ENCODE assay signal across 24 cellular contexts in genomic region chr3:76438971-76439370, GRCh38.
DNase-seq lines count a peak whose midpoint lies in the region; ATAC-seq, FAIRE-seq and TF ChIP-seq lines count a peak whose summit lies in the region.
"Had no signal": no experiment of that assay in that cellular context is flagged by ENCODE, and none has a peak within 500 bp of the region (broad histone marks: within the 10 kb centered on the region; RNA-seq: fewer than 3 reads in every experiment).

No MANE protein-coding gene starts in this region.

- TF ChIP-seq POLR2A in thyroid gland (IDR thresholded peaks at IDR 0.05): no peak
- TF ChIP-seq POLR2A in HepG2 (IDR thresholded peaks at IDR 0.05; ENCODE audit: insufficient read depth in 1 of 2, low read depth in 2 of 2, low read length in 2 of 2): no peak

- no peak for TF ChIP-seq RAD21 in HepG2 (CRISPR knock-in tag; IDR thresholded peaks at IDR 0.05)

- H3K79me2 ChIP-seq in HepG2 (ENCODE audit: insufficient read depth, low read length): no peaks in the 10 kb centered on the region

- POLR2A ChIA-PET in HepG2 (lab: Yijun Ruan, JAX): no interaction called here

- no peak overlapping the region for H3K4me3 ChIP-seq in AG10803 (ENCODE audit: low read length)
- no peak overlapping the region for H3K4me3 ChIP-seq in HUES48 (ENCODE audit: low read depth, low read length)
- no peak overlapping the region for H3K4me3 ChIP-seq in heart right ventricle
- no peak overlapping the region for H3K4me3 ChIP-seq in thyroid gland (replicated peaks in 1 of 3)
- no peak overlapping the region for H3K4me3 ChIP-seq in HepG2 (replicated peaks in 1 of 3; ENCODE audit: insufficient read depth in 1 of 3, low read depth in 2 of 3, low read length in 3 of 3)
- H3K4me3 ChIP-seq: MG63, testis had no signal

- H4K20me1 ChIP-seq in HepG2 (ENCODE audit: insufficient read depth, low read length): no peaks in the 10 kb centered on the region

- H3K4me1 ChIP-seq in HUES48 (ENCODE audit: control insufficient read depth, insufficient read depth, low read length) (peaks cover 20% of the 10 kb centered on the region; the same call in 1 of the 2 replicates), heart right ventricle (no peaks in the 10 kb centered on the region), thyroid gland (no peaks in the 10 kb centered on the region), HepG2 (ENCODE audit: insufficient read depth, low read length) (no peaks in the 10 kb centered on the region)
- H3K4me1 ChIP-seq: testis had no signal

- H3K36me3 ChIP-seq in HUES48 (ENCODE audit: control insufficient read depth, insufficient read depth, low read length) (no peaks in the 10 kb centered on the region), heart right ventricle (no peaks in the 10 kb centered on the region), thyroid gland (no peaks in the 10 kb centered on the region), HepG2 (replicated peaks in 1 of 2; ENCODE audit: control insufficient read depth in 1 of 2, insufficient read depth in 2 of 2, low read length in 2 of 2) (no peaks in the 10 kb centered on the region)
- H3K36me3 ChIP-seq: MG63 had no signal

- FAIRE-seq in HepG2 (lab: Jason Lieb, UNC): no peak

- H3K9ac ChIP-seq in HUES48 (ENCODE audit: low read depth, low read length): no peak overlapping the region
- H3K9ac ChIP-seq in HepG2 (ENCODE audit: insufficient read depth, low read depth, low read length): no peak overlapping the region

- peak; percentile 8 for DNase-seq in AG10803 (ENCODE audit: low read depth)
- peak; percentile 40 for DNase-seq in astrocyte of the hippocampus (ENCODE audit: low read depth, low spot score)
- DNase-seq in iris pigment epithelial cell (ENCODE audit: low read depth): peak; percentile 79
- DNase-seq in NCI-H345 treated with DMSO at 0.1 percent for 48 hours (lab: John Stamatoyannopoulos, UW; ENCODE audit: unreplicated experiment): no peak
- DNase-seq in heart right ventricle: no peak
- DNase-seq in thyroid gland: no peak
- DNase-seq in HepG2 (ENCODE audit: low spot score): no peak
- DNase-seq: activated gamma-delta T cell; amygdala; CD4-positive, CD25-positive, alpha-beta regulatory T cell; cerebellar nuclear complex; glutamatergic neuron; left colon; MG63; NCI-H1694; NCI-H226; stimulated activated CD4-positive, alpha-beta T cell treated with anti-CD3 and anti-CD28 coated beads, Interleukin-1b, Interleukin-23, amount 100 ng/mL, for 48 hours; stimulated activated naive B cell treated with anti-CD40 and anti-IgM and Interleukin-4, amounts not matched to agents 10 μg/mL and 1 μg/mL and 100 μg/mL, for 72 hours; testis had no signal

- WGBS in heart right ventricle, 2 donors: 67 to 74% methylated on average over 1 to 2 of the region's 2 CpGs
- 35 to 74% methylated on average over 2 of the region's 2 CpGs for WGBS in thyroid gland, 2 donors
- 0% methylated on average over 2 of the region's 2 CpGs for WGBS in HepG2 (ENCODE audit: low lambda C conversion rate)

- no peak for TF ChIP-seq EP300 in HepG2 (IDR thresholded peaks at IDR 0.05; ENCODE audit: low read depth in 2 of 2, low read length in 2 of 2)
- TF ChIP-seq EP300 in HepG2 (CRISPR knock-in tag; IDR thresholded peaks at IDR 0.05; ENCODE audit: borderline replicate concordance): no peak

- BruUV-seq in HepG2 (replicated peaks; lab: Mats Ljungman, UMichigan): no TSS peak

- in situ Hi-C loops in HepG2 (cut with HindIII; ENCODE audit: extremely low pct_ligation_motif_present, low pct_unique_long_range_greater_than_20kb): no loop called here

- H3K27me3 ChIP-seq in HUES48 (ENCODE audit: control insufficient read depth, insufficient read depth, low read length) (no peaks in the 10 kb centered on the region), heart right ventricle (no peaks in the 10 kb centered on the region), thyroid gland (no peaks in the 10 kb centered on the region), HepG2 (ENCODE audit: control insufficient read depth in 1 of 2, insufficient read depth in 2 of 2, low read length in 2 of 2) (no peaks in the 10 kb centered on the region)
- H3K27me3 ChIP-seq: MG63, testis had no signal

- intact Hi-C loops in heart right ventricle (cut with DNase I): no loop called here
- intact Hi-C loops in thyroid gland (cut with DNase I): no loop called here
- intact Hi-C loops in HepG2 (cut with micrococcal nuclease; ENCODE audit: unreplicated experiment): no loop called here

- peak overlapping the region; percentile 85 for H3K27ac ChIP-seq in HUES48 (ENCODE audit: low read depth, low read length)
- no peak overlapping the region for H3K27ac ChIP-seq in heart right ventricle
- no peak overlapping the region for H3K27ac ChIP-seq in thyroid gland
- H3K27ac ChIP-seq in HepG2 (ENCODE audit: extremely low read length, insufficient read depth, low read length): no peak overlapping the region
- H3K27ac ChIP-seq: testis, VCaP had no signal

- TF ChIP-seq CTCF in AG10803 (conservative IDR thresholded peaks at IDR 0.05; ENCODE audit: low read length) (no peak), heart right ventricle (IDR thresholded peaks at IDR 0.05) (no peak), thyroid gland (IDR thresholded peaks at IDR 0.05) (no peak), HepG2 (CRISPR knock-in tag; IDR thresholded peaks at IDR 0.05) (no peak)

- H2AFZ ChIP-seq in HepG2 (ENCODE audit: low read length): no peak overlapping the region

- CTCF ChIA-PET in HepG2 (lab: Yijun Ruan, JAX; ENCODE audit: low intra/inter-chr PET ratio, low total read pairs): no interaction called here

- no peaks in the 10 kb centered on the region for H3K9me3 ChIP-seq in HUES48 (ENCODE audit: control insufficient read depth, insufficient read depth, low read length)
- peaks cover 0 to 3% (median 0%) of the 10 kb centered on the region in 11 donors for H3K9me3 ChIP-seq in heart right ventricle
- H3K9me3 ChIP-seq in thyroid gland: no peaks in the 10 kb centered on the region
- no peaks in the 10 kb centered on the region for H3K9me3 ChIP-seq in HepG2 (ENCODE audit: low read length)
- H3K9me3 ChIP-seq: MG63, testis had no signal

- no peak overlapping the region for H3K4me2 ChIP-seq in HepG2 (ENCODE audit: low read depth, low read length)

- no peak for ATAC-seq in heart right ventricle
- ATAC-seq in HepG2: no peak
- ATAC-seq: HCT116; left colon; natural killer cell treated with Interleukin-12 subunit alpha and Interleukin-12 subunit beta and Interleukin-15 and Interleukin-18, amount 100 ng/mL, for 72 hours; Panc1; stimulated activated naive B cell treated with anti-CD40 and anti-IgM and Interleukin-4, amounts not matched to agents 10 μg/mL and 1 μg/mL and 100 μg/mL, for 72 hours had no signal

TF ChIP-seq in HepG2, 621 proteins besides CTCF, POLR2A, EP300 and RAD21 (continues in another document):
- TF ChIP-seq IKZF4 (CRISPR knock-in tag; IDR thresholded peaks at IDR 0.05; ENCODE audit: borderline replicate concordance, low read depth, not compliant biosample characterization) (no peak), ATF2 (CRISPR knock-in tag; IDR thresholded peaks at IDR 0.05) (no peak), CBX1 (IDR thresholded peaks at IDR 0.05; ENCODE audit: low read depth) (no peak), DNMT1 (CRISPR knock-in tag; IDR thresholded peaks at IDR 0.05) (no peak), SMYD3 (CRISPR knock-in tag; IDR thresholded peaks at IDR 0.05) (no peak), HDAC1 (CRISPR knock-in tag; IDR thresholded peaks at IDR 0.05) (no peak), EZH2 (conservative IDR thresholded peaks at IDR 0.05; ENCODE audit: low read depth, low read length) (no peak), ZNF710 (CRISPR knock-in tag; IDR thresholded peaks at IDR 0.05; ENCODE audit: borderline replicate concordance) (no peak), DMAP1 (CRISPR knock-in tag; IDR thresholded peaks at IDR 0.05) (no peak), ZNF3 (CRISPR knock-in tag; IDR thresholded peaks at IDR 0.05) (no peak), GPN1 (CRISPR knock-in tag; IDR thresholded peaks at IDR 0.05; ENCODE audit: borderline replicate concordance) (no peak), RORA (CRISPR knock-in tag; IDR thresholded peaks at IDR 0.05) (no peak)

Comparison
In these comparisons a context has a peak if more than half of its experiments do, and no peak if none do; other contexts are left out.
1. DNase-seq: peak in AG10803 (single experiment), astrocyte of the hippocampus (single experiment) and iris pigment epithelial cell (single experiment); none in NCI-H345 treated with DMSO at 0.1 percent for 48 hours (single experiment), heart right ventricle (0 of 2), thyroid gland (0 of 2) and HepG2 (single experiment).